Comparison of ENCODE assay signal across 8 cellular contexts in genomic region chr18:64017870-64018269, GRCh38. TPM values are rescaled to one million over a fixed set of nuclear protein-coding genes. Genes with fewer than 3 reads are reported as not detected.
DNase-seq lines count a peak whose midpoint lies in the region; ATAC-seq, FAIRE-seq and TF ChIP-seq lines count a peak whose summit lies in the region.

No MANE protein-coding gene starts in this region.

- no peak overlapping the region for H3K9ac ChIP-seq in keratinocyte (ENCODE audit: control insufficient read depth, extremely low read depth, insufficient read depth, low read length)

- CTCF ChIA-PET in activated CD4-positive, alpha-beta memory T cell treated with anti-CD3 and anti-CD28 coated beads for 36 hours (lab: Charles Lee): interaction anchor here (0.8 to 1.7 kb wide), 5 partner anchors 9 to 30 kb away, joined by 3 to 5 read pairs (median 4); no protein-coding TSS in a partner anchor

- no peaks in the 10 kb centered on the region for H3K36me3 Mint-ChIP-seq in activated CD4-positive, alpha-beta memory T cell treated with anti-CD3 and anti-CD28 coated beads for 36 hours

- no peak overlapping the region for H3K4me3 Mint-ChIP-seq in activated CD4-positive, alpha-beta memory T cell treated with anti-CD3 and anti-CD28 coated beads for 36 hours

- H3K4me1 Mint-ChIP-seq in activated CD4-positive, alpha-beta memory T cell treated with anti-CD3 and anti-CD28 coated beads for 36 hours (ENCODE audit: low read depth): no peaks in the 10 kb centered on the region

- no peaks in the 10 kb centered on the region for H3K36me3 ChIP-seq in keratinocyte (ENCODE audit: control insufficient read depth in 2 of 2, extremely low read depth in 1 of 2, insufficient read depth in 2 of 2, low read length in 2 of 2)

- peak; percentile 49; the same call in 2 of the 3 replicates for ATAC-seq in SK-N-SH treated with all-trans-retinoic acid at 6 μM for 48 hours

- H4K20me1 ChIP-seq in keratinocyte (ENCODE audit: control insufficient read depth, extremely low read depth, insufficient read depth, low read length): no peaks in the 10 kb centered on the region

- H3K4me3 ChIP-seq in Jurkat, Clone E6-1 (ENCODE audit: low read length): no peak overlapping the region
- no peak overlapping the region for H3K4me3 ChIP-seq in keratinocyte (ENCODE audit: control insufficient read depth in 2 of 3, extremely low read depth in 1 of 3, insufficient read depth in 2 of 3, low read depth in 1 of 3, low read length in 3 of 3)

- peaks cover 3% of the 10 kb centered on the region for H3K27me3 ChIP-seq in keratinocyte (ENCODE audit: control insufficient read depth, extremely low read depth, insufficient read depth, low read length)

- no peak overlapping the region for H3K4me2 ChIP-seq in keratinocyte (ENCODE audit: control insufficient read depth, extremely low read depth, insufficient read depth, low read depth, low read length)

- no peak for FAIRE-seq in keratinocyte (lab: Jason Lieb, UNC)

- DNase-seq in NOMO-1 treated with DMSO at 0.1 percent for 48 hours (lab: John Stamatoyannopoulos, UW; ENCODE audit: unreplicated experiment) (peak; percentile 19), NOMO-1 treated with dmso at 0.1 percent for 144 hours (lab: John Stamatoyannopoulos, UW; ENCODE audit: unreplicated experiment) (no peak), keratinocyte (ENCODE audit: low read depth, low spot score) (no peak), mesenteric fat pad (ENCODE audit: low spot score) (no peak), NCI-H2029 (lab: John Stamatoyannopoulos, UW) (no peak)
- DNase-seq in Jurkat, Clone E6-1 (ENCODE audit: low read depth, low spot score): peak; percentile 30
- no peak for DNase-seq in activated CD4-positive, alpha-beta memory T cell treated with anti-CD3 and anti-CD28 coated beads for 36 hours

- H3K9me1 ChIP-seq in keratinocyte (ENCODE audit: control insufficient read depth, extremely low read depth, insufficient read depth, low read length): no peaks in the 10 kb centered on the region

- intact Hi-C loops in activated CD4-positive, alpha-beta memory T cell treated with anti-CD3 and anti-CD28 coated beads for 36 hours (cut with micrococcal nuclease): loop anchor here (1.0 kb wide), 1 partner anchor 391 kb away; no protein-coding TSS in a partner anchor

- no peak overlapping the region for H2AFZ ChIP-seq in keratinocyte (ENCODE audit: control insufficient read depth, low read length)

- POLR2A ChIA-PET in activated CD4-positive, alpha-beta memory T cell treated with anti-CD3 and anti-CD28 coated beads for 36 hours (lab: Charles Lee): no interaction called here

- H3K9me3 ChIP-seq in keratinocyte (ENCODE audit: control insufficient read depth, low read depth, low read length): no peaks in the 10 kb centered on the region

- no peak overlapping the region for H3K27ac Mint-ChIP-seq in activated CD4-positive, alpha-beta memory T cell treated with anti-CD3 and anti-CD28 coated beads for 36 hours

- dilution Hi-C loops in keratinocyte (cut with MboI; ENCODE audit: extremely low pct_ligation_motif_present, low sequenced_read_pairs): no loop called here

- no peaks in the 10 kb centered on the region for H3K9me3 Mint-ChIP-seq in activated CD4-positive, alpha-beta memory T cell treated with anti-CD3 and anti-CD28 coated beads for 36 hours

- H3K27me3 Mint-ChIP-seq in activated CD4-positive, alpha-beta memory T cell treated with anti-CD3 and anti-CD28 coated beads for 36 hours: no peaks in the 10 kb centered on the region

- no peak overlapping the region for H3K27ac ChIP-seq in keratinocyte (ENCODE audit: control insufficient read depth, insufficient read depth, low read length)

- H3K4me1 ChIP-seq in keratinocyte (ENCODE audit: control insufficient read depth, extremely low read depth, insufficient read depth, low read length): no peaks in the 10 kb centered on the region

- H3K79me2 ChIP-seq in keratinocyte (ENCODE audit: control insufficient read depth, insufficient read depth, low read length): no peaks in the 10 kb centered on the region

- TF ChIP-seq CTCF in keratinocyte (optimal IDR thresholded peaks at IDR 0.05 in 1 of 3, IDR thresholded peaks at IDR 0.05 in 1 of 3, conservative IDR thresholded peaks at IDR 0.05 in 1 of 3; ENCODE audit: extremely low read depth in 1 of 3, insufficient read depth in 2 of 3, low read length in 3 of 3): peak in 2 of 3 experiments; percentile 28 to 37

TF ChIP-seq in SK-N-SH treated with all-trans-retinoic acid at 6 μM for 48 hours, 23 proteins besides CTCF, POLR2A, EP300 and RAD21:
- no peak for TF ChIP-seq CREB5 (CRISPR knock-in tag; IDR thresholded peaks at IDR 0.05; ENCODE audit: low read depth)
- TF ChIP-seq CSDC2 (CRISPR knock-in tag; IDR thresholded peaks at IDR 0.05): no peak
- TF ChIP-seq CSRNP3 (CRISPR knock-in tag; IDR thresholded peaks at IDR 0.05): no peak
- no peak for TF ChIP-seq POU6F1 (CRISPR knock-in tag; IDR thresholded peaks at IDR 0.05; ENCODE audit: borderline replicate concordance, low read depth)
- TF ChIP-seq RARB (CRISPR knock-in tag; IDR thresholded peaks at IDR 0.05): no peak
- TF ChIP-seq TOX (CRISPR knock-in tag; IDR thresholded peaks at IDR 0.05; ENCODE audit: borderline replicate concordance): no peak
- TF ChIP-seq ZFP30 (CRISPR knock-in tag; IDR thresholded peaks at IDR 0.05): no peak

RNA-seq across cellular contexts. Expression of gene SERPINB8, which starts 48.0 kb away (rescaled TPM):
- polyA plus RNA-seq in Jurkat, Clone E6-1 (2012; ENCODE audit: insufficient read depth, insufficient read length): 10.7 TPM
- polyA plus RNA-seq in keratinocyte: 35.3 to 48.9 TPM (median 38.6 TPM) in 3 replicates
- 40.7 TPM for polyA plus RNA-seq in keratinocyte (2011; ENCODE audit: low read depth)
- polyA plus RNA-seq in keratinocyte (2011; cell fraction: cytosol; rRNA removed): 28.2 and 44.6 TPM in 2 replicates
- polyA plus RNA-seq in keratinocyte (2011; cell fraction: nucleus; rRNA removed): 42.2 and 53.5 TPM in 2 replicates
- polyA plus RNA-seq in keratinocyte (2012; ENCODE audit: low replicate concordance): 42.9 and 55.5 TPM in 2 replicates
- 15.4 to 26.5 TPM (median 21.3 TPM) in 3 replicates for polyA minus RNA-seq in keratinocyte
- polyA minus RNA-seq in keratinocyte (2011; cell fraction: cytosol; rRNA and poly(A)+ RNA removed): 17.1 TPM
- 13.1 and 25.6 TPM in 2 replicates for polyA minus RNA-seq in keratinocyte (2011; cell fraction: nucleus; rRNA and poly(A)+ RNA removed)
- 10 to 100 TPM; 14.6 to 14.9 TPM for total RNA-seq in activated CD4-positive, alpha-beta memory T cell treated with anti-CD3 and anti-CD28 coated beads for 36 hours
- total RNA-seq in mesenteric fat pad: 18.9 TPM

Comparison
In these comparisons a context has a peak if more than half of its experiments do, and no peak if none do; other contexts are left out.
1. DNase-seq: peak in NOMO-1 treated with DMSO at 0.1 percent for 48 hours (single experiment) and Jurkat, Clone E6-1 (single experiment); none in NOMO-1 treated with dmso at 0.1 percent for 144 hours (single experiment), keratinocyte (single experiment), activated CD4-positive, alpha-beta memory T cell treated with anti-CD3 and anti-CD28 coated beads for 36 hours (single experiment), mesenteric fat pad (single experiment) and NCI-H2029 (single experiment).